In genomic region chrX:103549920-103550319, GRCh38 we compare ENCODE assay signal across 21 cellular contexts. TPM values are rescaled to one million over a fixed set of nuclear protein-coding genes. Genes with fewer than 3 reads are reported as not detected.
A peak's percentile ranks its signal among the peaks of the same experiment; 100 is the strongest.
DNase-seq lines count a peak whose midpoint lies in the region; FAIRE-seq and TF ChIP-seq lines count a peak whose summit lies in the region.
"Had no signal": no experiment of that assay in that cellular context is flagged by ENCODE, and none has a peak within 500 bp of the region (broad histone marks: within the 10 kb centered on the region; RNA-seq: fewer than 3 reads in every experiment).

No MANE protein-coding gene starts in this region.

- H3F3A ChIP-seq in neural progenitor cell (ENCODE audit: low read depth), result peaks cover 7% of the 10 kb centered on the region

- TF ChIP-seq CTCF in neural progenitor cell (IDR thresholded peaks at IDR 0.05), result no peak

- no peaks in the 10 kb centered on the region for H3K79me2 ChIP-seq in neural progenitor cell (ENCODE audit: low read depth)

- H3K9ac ChIP-seq in adipocyte (ENCODE audit: low read length) (peak overlapping the region; percentile 18), neural progenitor cell (no peak overlapping the region)
- H3K9ac ChIP-seq: BLaER1 treated with 17β-estradiol and CSF1 and Interleukin-3, amounts not matched to agents 10 nM and 100 nM had no signal

- H3K9me3 ChIP-seq in adipocyte (ENCODE audit: control insufficient read depth, low read length) (peaks cover 15% of the 10 kb centered on the region), neural progenitor cell (ENCODE audit: low read depth) (no peaks in the 10 kb centered on the region)

- peak; percentile 86 for FAIRE-seq in islet of Langerhans (lab: Jason Lieb, UNC)
- FAIRE-seq: A204.1, GM12892, RCC 7860 had no signal

- no peaks in the 10 kb centered on the region for H3K27me3 Mint-ChIP-seq in neural progenitor cell (ENCODE audit: insufficient read depth, low read depth)

- H3K4me1 Mint-ChIP-seq in neural progenitor cell, result peaks cover 7% of the 10 kb centered on the region
- H3K4me1 Mint-ChIP-seq: GM23338 had no signal

- peaks cover 8% of the 10 kb centered on the region for H3K9me3 Mint-ChIP-seq in neural progenitor cell
- H3K9me3 Mint-ChIP-seq: CD8-positive, alpha-beta T cell; GM23338 had no signal

- no peaks in the 10 kb centered on the region for H4K20me1 ChIP-seq in neural progenitor cell (ENCODE audit: low read depth)
- H4K20me1 ChIP-seq: BLaER1 treated with 17β-estradiol and CSF1 and Interleukin-3, amounts not matched to agents 10 nM and 100 nM had no signal

- H3K36me3 ChIP-seq in adipocyte (ENCODE audit: control insufficient read depth, insufficient read depth, low read length, severe bottlenecking) (no peaks in the 10 kb centered on the region), neural progenitor cell (no peaks in the 10 kb centered on the region)
- H3K36me3 ChIP-seq: BLaER1 treated with 17β-estradiol and CSF1 and Interleukin-3, amounts not matched to agents 10 nM and 100 nM had no signal

- DNase-seq in NCI-H748 (lab: John Stamatoyannopoulos, UW; ENCODE audit: unreplicated experiment), result peak; percentile 21
- no peak for DNase-seq in NCI-H748 treated with DMSO at 0.1 percent for 48 hours (lab: John Stamatoyannopoulos, UW)
- DNase-seq in adipocyte (ENCODE audit: low read depth), result no peak
- DNase-seq in NCI-H128 (lab: John Stamatoyannopoulos, UW; ENCODE audit: unreplicated experiment), result no peak
- DNase-seq in neural progenitor cell (ENCODE audit: low spot score), result no peak
- no peak for DNase-seq in substantia nigra (lab: John Stamatoyannopoulos, UW)
- no peak for DNase-seq in HuH-7.5 (ENCODE audit: low spot score)
- DNase-seq: CD8-positive, alpha-beta T cell; DMS79; NCI-H1105 treated with DMSO at 0.1 percent for 48 hours; NCI-H1694 treated with DMSO at 0.1 percent for 48 hours; NCI-H345; NCI-H524 treated with DMSO at 0.1 percent for 48 hours; NK-92 treated with Interleukin-12 subunit alpha and Interleukin-12 subunit beta, amount 100 ng/mL, for 24 hours had no signal

- no peak overlapping the region for H3K4me3 Mint-ChIP-seq in neural progenitor cell
- H3K4me3 Mint-ChIP-seq: CD8-positive, alpha-beta T cell; GM23338 had no signal

- H3K4me3 ChIP-seq in adipocyte (ENCODE audit: low read length) (peak overlapping the region; percentile 1), neural progenitor cell (no peak overlapping the region)
- H3K4me3 ChIP-seq: BLaER1 treated with 17β-estradiol and CSF1 and Interleukin-3, amounts not matched to agents 10 nM and 100 nM; GM23338 had no signal

- no peak overlapping the region for H2AFZ ChIP-seq in neural progenitor cell (replicated peaks)
- H2AFZ ChIP-seq: GM23338 had no signal

- H3K27me3 ChIP-seq in adipocyte (replicated peaks; ENCODE audit: control insufficient read depth, insufficient read depth, low read length), result peaks cover 5% of the 10 kb centered on the region
- H3K27me3 ChIP-seq in neural progenitor cell, result no peaks in the 10 kb centered on the region

- H3K27ac Mint-ChIP-seq in neural progenitor cell, result no peak overlapping the region
- H3K27ac Mint-ChIP-seq: CD8-positive, alpha-beta T cell; GM23338 had no signal

- H3K4me2 ChIP-seq in neural progenitor cell, result no peak overlapping the region
- H3K4me2 ChIP-seq: BLaER1 treated with 17β-estradiol and CSF1 and Interleukin-3, amounts not matched to agents 10 nM and 100 nM; GM23338 had no signal

- peaks cover 30% of the 10 kb centered on the region for H3K4me1 ChIP-seq in adipocyte (ENCODE audit: control insufficient read depth, insufficient read depth, low read length)
- no peaks in the 10 kb centered on the region for H3K4me1 ChIP-seq in neural progenitor cell
- H3K4me1 ChIP-seq: BLaER1 treated with 17β-estradiol and CSF1 and Interleukin-3, amounts not matched to agents 10 nM and 100 nM had no signal

- H3K27ac ChIP-seq in neural progenitor cell (no peak overlapping the region), substantia nigra (ENCODE audit: low read depth, low read length, poor library complexity, severe bottlenecking) (no peak overlapping the region)
- H3K27ac ChIP-seq: BLaER1 treated with 17β-estradiol and CSF1 and Interleukin-3, amounts not matched to agents 10 nM and 100 nM had no signal

- peaks cover 2% of the 10 kb centered on the region for H3K36me3 Mint-ChIP-seq in neural progenitor cell

RNA-seq across cellular contexts. Expression of gene RAB40A, which starts 30.6 kb away (rescaled TPM):
- 0.31 and 0.60 TPM in 2 replicates for total RNA-seq in neural progenitor cell (ENCODE audit: low replicate concordance)
- total RNA-seq: CD8-positive, alpha-beta T cell; GM23338; Right ventricle myocardium inferior had no signal

RNA-seq across cellular contexts. Expression of gene TCEAL4, which starts 35.4 kb away (rescaled TPM):
- 40.3 and 48.7 TPM in 2 replicates for total RNA-seq in neural progenitor cell (ENCODE audit: low replicate concordance)

RNA-seq across cellular contexts. Expression of gene TCEAL3, which starts 57.8 kb away (rescaled TPM):
- 12.0 and 12.3 TPM in 2 replicates for total RNA-seq in neural progenitor cell (ENCODE audit: low replicate concordance)
